12 cellular contexts compared by ENCODE assay signal in the genomic region with DNA sequence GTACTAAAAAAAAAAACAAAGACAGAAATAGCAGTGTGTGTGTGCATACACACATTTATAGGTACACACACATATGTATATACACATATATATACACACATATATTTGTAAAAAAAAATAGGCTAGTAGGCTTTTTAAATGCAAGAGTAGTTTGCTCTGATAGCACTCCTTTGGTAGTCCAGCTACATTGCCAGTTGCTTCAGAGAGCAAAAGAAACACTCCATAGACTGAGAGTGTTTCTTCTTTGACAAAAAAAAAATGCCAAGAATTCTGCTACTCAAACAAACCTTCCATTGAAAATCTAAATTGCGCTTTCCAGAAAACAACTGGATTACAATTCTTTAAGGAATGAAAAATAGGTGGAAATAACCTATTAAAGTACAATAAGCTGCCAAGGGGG.
DNase-seq lines count a peak whose midpoint lies in the region; ATAC-seq and TF ChIP-seq lines count a peak whose summit lies in the region.
"Had no signal": no experiment of that assay in that cellular context is flagged by ENCODE, and none has a peak within 500 bp of the region (broad histone marks: within the 10 kb centered on the region; RNA-seq: fewer than 3 reads in every experiment).

No MANE protein-coding gene starts in this region.

- H3K27me3 Mint-ChIP-seq in neural progenitor cell (ENCODE audit: insufficient read depth, low read depth) = peaks cover 2% of the 10 kb centered on the region
- H3K27me3 Mint-ChIP-seq in nephron progenitor cell (ENCODE audit: low read depth, poor library complexity) = peaks cover 9% of the 10 kb centered on the region

- H3K79me2 ChIP-seq in DND-41 (ENCODE audit: insufficient read depth, low read length) (no peaks in the 10 kb centered on the region), neural progenitor cell (ENCODE audit: low read depth) (no peaks in the 10 kb centered on the region)

- H3K4me3 Mint-ChIP-seq in neural progenitor cell (no peak overlapping the region), nephron progenitor cell (no peak overlapping the region)
- H3K4me3 Mint-ChIP-seq: CD4-positive, alpha-beta memory T cell; IgD-negative memory B cell had no signal

- ATAC-seq in DND-41 (ENCODE audit: insufficient read depth, low read depth) = no peak
- ATAC-seq in HG03139 (IDR thresholded peaks at IDR 0.05; ENCODE audit: unreplicated experiment) = no peak

- peaks cover 63% of the 10 kb centered on the region for H3K4me1 ChIP-seq in DND-41 (ENCODE audit: insufficient read depth, low read length)
- H3K4me1 ChIP-seq in neural progenitor cell = peaks cover 27% of the 10 kb centered on the region
- peaks cover 0 to 4% (median 0%) of the 10 kb centered on the region in 6 donors for H3K4me1 ChIP-seq in spleen
- H3K4me1 ChIP-seq: A549, BE2C had no signal

- no peaks in the 10 kb centered on the region for H3K36me3 Mint-ChIP-seq in neural progenitor cell
- no peaks in the 10 kb centered on the region for H3K36me3 Mint-ChIP-seq in nephron progenitor cell (ENCODE audit: low read depth)
- H3K36me3 Mint-ChIP-seq: CD4-positive, alpha-beta memory T cell; IgD-negative memory B cell had no signal

- H3K27me3 ChIP-seq in DND-41 (ENCODE audit: insufficient read depth, low read length, poor library complexity) (no peaks in the 10 kb centered on the region), neural progenitor cell (no peaks in the 10 kb centered on the region), spleen (replicated peaks in 1 of 7) (peaks cover 0 to 19% (median 0%) of the 10 kb centered on the region in 7 donors)
- H3K27me3 ChIP-seq: BE2C had no signal

- TF ChIP-seq CTCF in DND-41 (IDR thresholded peaks at IDR 0.05; ENCODE audit: borderline replicate concordance, extremely low read depth, low read length, poor library complexity, severe bottlenecking) (no peak), neural progenitor cell (IDR thresholded peaks at IDR 0.05) (no peak), nephron progenitor cell (IDR thresholded peaks at IDR 0.05) (no peak), spleen (IDR thresholded peaks at IDR 0.05 in 8 of 11, conservative IDR thresholded peaks at IDR 0.05 in 3 of 11) (no peak)

- H3K9me3 ChIP-seq in DND-41 (ENCODE audit: insufficient read depth, low read length, severe bottlenecking) (no peaks in the 10 kb centered on the region), neural progenitor cell (ENCODE audit: low read depth) (no peaks in the 10 kb centered on the region), spleen (no peaks in the 10 kb centered on the region)
- H3K9me3 ChIP-seq: A549, BE2C had no signal

- H3K9ac ChIP-seq in DND-41 (ENCODE audit: low read depth, low read length) (no peak overlapping the region), neural progenitor cell (no peak overlapping the region)

- H4K20me1 ChIP-seq in DND-41 (ENCODE audit: insufficient read depth, low read length) (no peaks in the 10 kb centered on the region), neural progenitor cell (ENCODE audit: low read depth) (no peaks in the 10 kb centered on the region)

- H2AFZ ChIP-seq in DND-41 (ENCODE audit: low read depth, low read length) (no peak overlapping the region), neural progenitor cell (replicated peaks) (peak overlapping the region; percentile 77)

- no peaks in the 10 kb centered on the region for H3K36me3 ChIP-seq in DND-41 (ENCODE audit: insufficient read depth, low read length)
- no peaks in the 10 kb centered on the region for H3K36me3 ChIP-seq in neural progenitor cell
- no peaks in the 10 kb centered on the region for H3K36me3 ChIP-seq in spleen
- H3K36me3 ChIP-seq: BE2C had no signal

- no peak overlapping the region for H3K27ac Mint-ChIP-seq in neural progenitor cell
- H3K27ac Mint-ChIP-seq in nephron progenitor cell = no peak overlapping the region
- H3K27ac Mint-ChIP-seq: CD4-positive, alpha-beta memory T cell; IgD-negative memory B cell had no signal

- TF ChIP-seq POLR2A in spleen (IDR thresholded peaks at IDR 0.05) = no peak

- H3K4me1 Mint-ChIP-seq in neural progenitor cell (peaks cover 19% of the 10 kb centered on the region), nephron progenitor cell (peaks cover 12% of the 10 kb centered on the region)

- intact Hi-C loops in spleen (cut with DNase I; ENCODE audit: low total_unique reads) = no loop called here

- 78 to 94% (median 86%) methylated on average over 1 of the region's 1 CpG for WGBS in spleen, 5 donors

- no peaks in the 10 kb centered on the region for H3K9me3 Mint-ChIP-seq in neural progenitor cell
- H3K9me3 Mint-ChIP-seq in nephron progenitor cell = no peaks in the 10 kb centered on the region
- H3K9me3 Mint-ChIP-seq: CD4-positive, alpha-beta memory T cell; IgD-negative memory B cell had no signal

- DNase-seq in DND-41 (no peak), G401 (ENCODE audit: low spot score) (peak; percentile 40), cerebellum (ENCODE audit: low spot score) (peak; percentile 4), neural progenitor cell (ENCODE audit: low spot score) (no peak), nephron progenitor cell (no peak), spleen (no peak)
- DNase-seq: BE2C; CD4-positive, alpha-beta memory T cell had no signal

- H3K27ac ChIP-seq in DND-41 (ENCODE audit: low read length) (peak overlapping the region; percentile 79; the same call in 1 of the 2 replicates), neural progenitor cell (no peak overlapping the region), spleen (no peak overlapping the region)
- H3K27ac ChIP-seq: A549, C4-2B had no signal

- in situ Hi-C loops in G401 (cut with HindIII; ENCODE audit: low sequenced_read_pairs) = no loop called here

- H3K4me3 ChIP-seq in DND-41 (ENCODE audit: low read depth in 1 of 2, low read length in 2 of 2) (no peak overlapping the region), neural progenitor cell (no peak overlapping the region), spleen (no peak overlapping the region)
- H3K4me3 ChIP-seq: A549 had no signal

- H3K4me2 ChIP-seq in DND-41 (ENCODE audit: insufficient read depth, low read length) = no peak overlapping the region
- H3K4me2 ChIP-seq in neural progenitor cell = peak overlapping the region; percentile 4

- H3F3A ChIP-seq in neural progenitor cell (ENCODE audit: low read depth) = peaks cover 10% of the 10 kb centered on the region

Comparison
In these comparisons a context has a peak if more than half of its experiments do, and no peak if none do; other contexts are left out.
1. DNase-seq: peak in G401 (single experiment) and cerebellum (single experiment); none in DND-41 (single experiment), neural progenitor cell (single experiment), nephron progenitor cell (single experiment) and spleen (single experiment).